ENCODE assay signal across 8 cellular contexts in the genomic region with DNA sequence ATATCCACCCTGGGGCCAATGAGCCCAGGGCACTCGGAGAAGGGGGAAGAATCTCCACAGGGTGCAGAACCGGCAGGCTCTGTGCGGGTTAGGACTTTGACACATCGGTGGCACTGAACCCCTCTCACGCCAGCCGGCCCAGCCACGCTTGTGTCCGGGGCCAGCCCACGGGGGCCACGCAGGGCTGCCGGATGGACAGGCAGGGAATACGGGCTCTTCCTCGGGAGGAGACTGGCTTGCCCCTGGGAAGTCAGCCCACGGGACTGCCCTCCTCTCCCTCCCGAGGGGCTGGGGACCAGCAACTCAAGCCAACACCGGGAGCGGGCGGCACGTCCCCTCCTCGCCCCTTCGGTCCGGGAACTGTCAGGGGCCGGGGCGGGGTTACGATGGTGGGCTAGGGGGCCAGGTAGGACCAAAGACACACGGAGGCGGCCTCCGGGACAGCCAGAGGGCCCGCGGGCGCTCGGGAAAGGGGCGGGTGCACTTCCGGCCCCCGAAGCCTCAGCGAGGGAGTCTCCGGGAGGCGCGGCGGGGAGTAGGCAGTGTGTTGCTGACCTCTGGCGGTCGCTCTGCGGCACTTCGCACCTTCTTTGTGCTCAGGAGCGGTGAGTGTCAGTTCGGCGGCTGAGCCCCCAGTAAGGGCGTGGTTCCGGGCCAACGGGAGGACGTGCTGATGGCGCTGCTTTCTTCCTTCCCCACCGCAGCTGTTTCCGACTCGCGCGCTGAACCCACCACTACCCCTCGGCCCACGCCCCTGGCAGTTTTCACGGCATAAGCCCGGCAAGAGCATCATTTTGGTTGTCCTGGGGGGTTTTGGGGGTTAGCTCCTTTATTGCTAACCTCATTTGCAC. TPM values are rescaled to one million over a fixed set of nuclear protein-coding genes. Genes with fewer than 3 reads are reported as not detected.
DNase-seq lines count a peak whose midpoint lies in the region; ATAC-seq, FAIRE-seq and TF ChIP-seq lines count a peak whose summit lies in the region.

No MANE protein-coding gene starts in this region.

- TF ChIP-seq RAD21 in IMR-90 (IDR thresholded peaks at IDR 0.05; ENCODE audit: low read length) = peak; percentile 80

- H4K8ac ChIP-seq in IMR-90 (ENCODE audit: low read depth in 2 of 2, low read length in 2 of 2) = peak overlapping the region in 1 of 2 experiments; percentile 79; a peak in 2 of 4 replicates

- no peak overlapping the region for H3K27ac Mint-ChIP-seq in nephron progenitor cell

- no peaks in the 10 kb centered on the region for H4K20me1 ChIP-seq in IMR-90 (ENCODE audit: insufficient read depth, low read length)

- H3K4me1 Mint-ChIP-seq in nephron progenitor cell = peaks cover 9% of the 10 kb centered on the region

- no peak for FAIRE-seq in RCC 7860 (lab: Jason Lieb, UNC)

- H4K5ac ChIP-seq in IMR-90 (ENCODE audit: low read depth, low read length) = peak overlapping the region; percentile 24; the same call in 1 of the 2 replicates

- H3K9ac ChIP-seq in IMR-90 (ENCODE audit: low read depth, low read length) = peak overlapping the region; percentile 59

- H3K4ac ChIP-seq in IMR-90 (ENCODE audit: low read depth, low read length) = peak overlapping the region; percentile 12; the same call in 1 of the 2 replicates

- dilution Hi-C loops in IMR-90 (cut with HindIII; ENCODE audit: low sequenced_read_pairs, unreplicated experiment) = no loop called here

- intact Hi-C loops in IMR-90 (cut with micrococcal nuclease) = loop anchor here (1.0 to 10.0 kb wide), 4 partner anchors 100 to 651 kb away; no protein-coding TSS in a partner anchor

- H2AK5ac ChIP-seq in IMR-90 (ENCODE audit: low read depth, low read length) = no peak overlapping the region; the same call in 1 of the 2 replicates

- H3K4me2 ChIP-seq in IMR-90 (ENCODE audit: low read depth, low read length) = peak overlapping the region; percentile 88

- H2BK15ac ChIP-seq in IMR-90 (ENCODE audit: low read depth, low read length) = no peak overlapping the region; the same call in 2 of the 3 replicates

- H3K36me3 ChIP-seq in IMR-90 (ENCODE audit: control insufficient read depth, insufficient read depth, low read length) = no peaks in the 10 kb centered on the region

- no peaks in the 10 kb centered on the region for H3K9me3 Mint-ChIP-seq in nephron progenitor cell

- no peak overlapping the region; the same call in 1 of the 2 replicates for H3K18ac ChIP-seq in IMR-90 (ENCODE audit: low read depth, low read length)

- H3K23ac ChIP-seq in IMR-90 (ENCODE audit: low read depth, low read length) = no peak overlapping the region; the same call in 1 of the 2 replicates

- peak overlapping the region; percentile 84 for H3K4me3 Mint-ChIP-seq in nephron progenitor cell

- H3K79me1 ChIP-seq in IMR-90 (ENCODE audit: low read depth in 1 of 2, low read length in 2 of 2) = no peaks in the 10 kb centered on the region

- peaks cover 37% of the 10 kb centered on the region for H3K27me3 Mint-ChIP-seq in nephron progenitor cell (ENCODE audit: low read depth, poor library complexity)

- no peak overlapping the region for H2BK20ac ChIP-seq in IMR-90 (ENCODE audit: low read depth, low read length)

- H2AK9ac ChIP-seq in IMR-90 (replicated peaks; ENCODE audit: low read depth, low read length, poor library complexity) = peak overlapping the region; percentile 83

- H3K27me3 ChIP-seq in IMR-90 (ENCODE audit: control insufficient read depth, insufficient read depth, low read length) = peaks cover 13% of the 10 kb centered on the region

- peak overlapping the region; percentile 97 for H2AFZ ChIP-seq in IMR-90 (replicated peaks; ENCODE audit: low read length, poor library complexity)

- H2BK120ac ChIP-seq in IMR-90 (ENCODE audit: low read depth, low read length) = no peak overlapping the region

- 0 out of 2 replicates have a peak, but pooled peaks have one; percentile 28 for TF ChIP-seq POLR2A in IMR-90 (IDR thresholded peaks at IDR 0.05; ENCODE audit: low read depth, low read length)

- TF ChIP-seq CTCF in IMR-90 (conservative IDR thresholded peaks at IDR 0.05; ENCODE audit: low read depth, low read length) = peak; percentile 81
- peak; percentile 90 for TF ChIP-seq CTCF in fibroblast of villous mesenchyme (IDR thresholded peaks at IDR 0.05; ENCODE audit: insufficient read depth, low read depth, low read length)
- peak; percentile 85 for TF ChIP-seq CTCF in nephron progenitor cell (IDR thresholded peaks at IDR 0.05)

- H3K4me1 ChIP-seq in IMR-90 (ENCODE audit: control insufficient read depth, insufficient read depth, low read length) = no peaks in the 10 kb centered on the region

- H3K4me3 ChIP-seq in IMR-90 (ENCODE audit: insufficient read depth, low read depth, low read length) (peak overlapping the region; percentile 48), fibroblast of villous mesenchyme (ENCODE audit: low read depth, low read length) (peak overlapping the region; percentile 65)

- in situ Hi-C loops in IMR-90 (cut with MboI; ENCODE audit: low sequenced_read_pairs) = no loop called here

- H3K9me1 ChIP-seq in IMR-90 (ENCODE audit: insufficient read depth, low read length) = no peaks in the 10 kb centered on the region; the same call in 1 of the 2 replicates

- ATAC-seq in GM21576 (IDR thresholded peaks at IDR 0.05; ENCODE audit: unreplicated experiment) = peak; percentile 97
- ATAC-seq in IMR-90 (ENCODE audit: low read depth) = peak; percentile 99
- peak; percentile 100 for ATAC-seq in stimulated activated naive CD8-positive, alpha-beta T cell treated with anti-CD3 and anti-CD28 coated beads, Interleukin-15, Interleukin-2, amounts not matched to agents 100 U/mL and 50 U/mL, for 24 hours

- BruUV-seq in IMR-90 (replicated peaks; lab: Mats Ljungman, UMichigan) = no TSS peak

- no peak overlapping the region for H3K14ac ChIP-seq in IMR-90 (replicated peaks; ENCODE audit: low read depth, low read length)

- no peaks in the 10 kb centered on the region for H3K9me3 ChIP-seq in IMR-90 (ENCODE audit: control insufficient read depth, insufficient read depth, low read length)

- 2% methylated on average over 17 of the region's 61 CpGs; no CpG with 5 or more reads in 1 of the 2 experiments for WGBS in IMR-90 (ENCODE audit: extremely low coverage in 2 of 2, insufficient read length in 1 of 2), 2 experiments

- CTCF ChIA-PET in IMR-90 (lab: Yijun Ruan, JAX) = interaction anchor here (1.5 kb wide), 1 partner anchor 49 kb away, joined by 3 read pairs; no protein-coding TSS in a partner anchor

- no peak overlapping the region for H2BK5ac ChIP-seq in IMR-90 (ENCODE audit: low read depth, low read length, poor library complexity, severe bottlenecking)

- POLR2A ChIA-PET in IMR-90 (lab: Charles Lee; ENCODE audit: unreplicated experiment) = no interaction called here

- DNase-seq in DMS79 (lab: John Stamatoyannopoulos, UW) = peak; percentile 33
- peak; percentile 61 for DNase-seq in IMR-90
- DNase-seq in RCC 7860 (ENCODE audit: low spot score) = peak; percentile 63
- peak; percentile 69 to 76 for DNase-seq in activated T-helper 1 cell treated with anti-CD3 and anti-CD28 coated beads, Interleukin-2, amount 50 U/mL, for 16 hours (ENCODE audit: low read depth in 1 of 2, low spot score in 1 of 2)
- DNase-seq in fibroblast of villous mesenchyme (ENCODE audit: low read depth) = peak; percentile 70
- peak; percentile 89 for DNase-seq in nephron progenitor cell
- DNase-seq in stimulated activated naive CD8-positive, alpha-beta T cell treated with anti-CD3 and anti-CD28 coated beads, Interleukin-15, Interleukin-2, amounts not matched to agents 100 U/mL and 50 U/mL, for 24 hours = peak; percentile 89

- H3K27ac ChIP-seq in IMR-90 (ENCODE audit: insufficient read depth, low read length) = no peak overlapping the region; the same call in 1 of the 2 replicates

- no peak overlapping the region for H4K91ac ChIP-seq in IMR-90 (ENCODE audit: insufficient read depth, low read depth, low read length)

- no peak overlapping the region for H3K56ac ChIP-seq in IMR-90 (ENCODE audit: extremely low read depth, insufficient read depth, low read length)

- no peaks in the 10 kb centered on the region for H3K36me3 Mint-ChIP-seq in nephron progenitor cell (ENCODE audit: low read depth)

TF ChIP-seq in IMR-90, 13 proteins besides CTCF, POLR2A, EP300 and RAD21:
- TF ChIP-seq MAZ (IDR thresholded peaks at IDR 0.05; ENCODE audit: borderline replicate concordance, low read depth, low read length) = peak; percentile 89; the same call in 1 of the 2 replicates
- TF ChIP-seq RCOR1 (IDR thresholded peaks at IDR 0.05; ENCODE audit: insufficient replicate concordance, low read length) = no peak
- peak; percentile 61 for TF ChIP-seq SMC3 (IDR thresholded peaks at IDR 0.05; ENCODE audit: low read depth, low read length)

RNA-seq across cellular contexts. Expression of a gene that starts 5.1 kb away (rescaled TPM):
- total RNA-seq in IMR-90 (2012; rRNA removed) (not detected in 2 replicates), fibroblast of villous mesenchyme (not detected in 2 replicates)
- not detected in 2 replicates for polyA plus RNA-seq in IMR-90 (2012; rRNA removed)
- not detected in 2 replicates for polyA plus RNA-seq in IMR-90 (2012; cell fraction: cytosol; rRNA removed)
- polyA plus RNA-seq in IMR-90 (2012; cell fraction: nucleus; rRNA removed; ENCODE audit: low replicate concordance) = not detected in 2 replicates

RNA-seq across cellular contexts. Expression of a gene that starts 25.1 kb away (rescaled TPM):
- total RNA-seq in IMR-90 (2012; rRNA removed) (0.28 and 0.54 TPM in 2 replicates), fibroblast of villous mesenchyme (3.5 and 3.9 TPM in 2 replicates)
- 0.29 and 0.30 TPM in 2 replicates for polyA plus RNA-seq in IMR-90 (2012; rRNA removed)
- 0.03 and 0.08 TPM in 2 replicates for polyA plus RNA-seq in IMR-90 (2012; cell fraction: cytosol; rRNA removed)
- polyA plus RNA-seq in IMR-90 (2012; cell fraction: nucleus; rRNA removed; ENCODE audit: low replicate concordance) = 0.13 and 1.7 TPM in 2 replicates

Comparison
In these comparisons a context has a peak if more than half of its experiments do, and no peak if none do; other contexts are left out.
1. DNase-seq: peak in every context shown above with its lines; median percentile 89 in nephron progenitor cell; 89 in stimulated activated naive CD8-positive, alpha-beta T cell treated with anti-CD3 and anti-CD28 coated beads, Interleukin-15, Interleukin-2, amounts not matched to agents 100 U/mL and 50 U/mL, for 24 hours; 72 in activated T-helper 1 cell treated with anti-CD3 and anti-CD28 coated beads, Interleukin-2, amount 50 U/mL, for 16 hours; 70 in fibroblast of villous mesenchyme; 63 in RCC 7860; 61 in IMR-90; 33 in DMS79.